Comparison of ENCODE assay signal across 24 cellular contexts in genomic region chr6:157047328-157047727, GRCh38.
"Had no signal": no experiment of that assay in that cellular context is flagged by ENCODE, and none has a peak within 500 bp of the region (broad histone marks: within the 10 kb centered on the region; RNA-seq: fewer than 3 reads in every experiment).

No MANE protein-coding gene starts in this region.

- H3K4me3 ChIP-seq: dorsolateral prefrontal cortex, lung, pancreas, right lobe of liver, stomach, tibial artery, upper lobe of left lung had no signal

- H3K4me1 ChIP-seq: pancreas had no signal

- H3K27me3 ChIP-seq: dorsolateral prefrontal cortex, pancreas, right lobe of liver, stomach, tibial artery, upper lobe of left lung had no signal

- H3K36me3 ChIP-seq: pancreas, right lobe of liver, stomach, tibial artery, upper lobe of left lung had no signal

- H3K27ac ChIP-seq: dorsolateral prefrontal cortex, pancreas, right lobe of liver, stomach, tibial artery, upper lobe of left lung had no signal

- H3K4me3 Mint-ChIP-seq: immature natural killer cell; naive thymus-derived CD8-positive, alpha-beta T cell had no signal

- H3K36me3 Mint-ChIP-seq: immature natural killer cell had no signal

- DNase-seq: cerebellar nuclear complex; dorsolateral prefrontal cortex; effector CD4-positive, alpha-beta T cell; hypothalamus; immature natural killer cell; islet precursor cell; kidney glomerular epithelial cell; left ventricle myocardium superior; mesenchymal stem cell; midbrain; naive thymus-derived CD8-positive, alpha-beta T cell; occipital lobe; pancreas; right lobe of liver; small intestine; stimulated activated CD4-positive, alpha-beta T cell treated with anti-CD3 and anti-CD28 coated beads, Interleukin-15, amount 100 ng/mL, for 24 hours; stimulated activated CD4-positive, alpha-beta T cell treated with anti-CD3 and anti-CD28 coated beads, Interleukin-4, amount 100 ng/mL, for 1 hour; stimulated activated CD8-positive, alpha-beta memory T cell treated with anti-CD3 and anti-CD28 coated beads, Interleukin-4, amount 100 ng/mL, for 48 hours; stimulated activated naive CD4-positive, alpha-beta T cell treated with Interleukin-2 at 50 U/mL for 16 hours; stomach; tibial artery; upper lobe of left lung had no signal

- H3K27ac Mint-ChIP-seq: progenitor cell of endocrine pancreas had no signal

- H3K9me3 Mint-ChIP-seq: immature natural killer cell; naive thymus-derived CD8-positive, alpha-beta T cell had no signal

- H3K27me3 Mint-ChIP-seq: naive thymus-derived CD8-positive, alpha-beta T cell; progenitor cell of endocrine pancreas had no signal

- H3K9me3 ChIP-seq: pancreas, right lobe of liver, stomach, tibial artery, upper lobe of left lung had no signal

- ATAC-seq: naive thymus-derived CD8-positive, alpha-beta T cell; right lobe of liver had no signal
